ENCODE assay signal across 1 cellular context in genomic region chr21:42645211-42646075, GRCh38.
A peak's percentile ranks its signal among the peaks of the same experiment; 100 is the strongest.
TF ChIP-seq lines count a peak whose summit lies in the region.

No MANE protein-coding gene starts in this region.

TF ChIP-seq in K562, 482 proteins besides CTCF, POLR2A, EP300 and RAD21 (continued from another document and continues in another):
- TF ChIP-seq, protein P1, sequence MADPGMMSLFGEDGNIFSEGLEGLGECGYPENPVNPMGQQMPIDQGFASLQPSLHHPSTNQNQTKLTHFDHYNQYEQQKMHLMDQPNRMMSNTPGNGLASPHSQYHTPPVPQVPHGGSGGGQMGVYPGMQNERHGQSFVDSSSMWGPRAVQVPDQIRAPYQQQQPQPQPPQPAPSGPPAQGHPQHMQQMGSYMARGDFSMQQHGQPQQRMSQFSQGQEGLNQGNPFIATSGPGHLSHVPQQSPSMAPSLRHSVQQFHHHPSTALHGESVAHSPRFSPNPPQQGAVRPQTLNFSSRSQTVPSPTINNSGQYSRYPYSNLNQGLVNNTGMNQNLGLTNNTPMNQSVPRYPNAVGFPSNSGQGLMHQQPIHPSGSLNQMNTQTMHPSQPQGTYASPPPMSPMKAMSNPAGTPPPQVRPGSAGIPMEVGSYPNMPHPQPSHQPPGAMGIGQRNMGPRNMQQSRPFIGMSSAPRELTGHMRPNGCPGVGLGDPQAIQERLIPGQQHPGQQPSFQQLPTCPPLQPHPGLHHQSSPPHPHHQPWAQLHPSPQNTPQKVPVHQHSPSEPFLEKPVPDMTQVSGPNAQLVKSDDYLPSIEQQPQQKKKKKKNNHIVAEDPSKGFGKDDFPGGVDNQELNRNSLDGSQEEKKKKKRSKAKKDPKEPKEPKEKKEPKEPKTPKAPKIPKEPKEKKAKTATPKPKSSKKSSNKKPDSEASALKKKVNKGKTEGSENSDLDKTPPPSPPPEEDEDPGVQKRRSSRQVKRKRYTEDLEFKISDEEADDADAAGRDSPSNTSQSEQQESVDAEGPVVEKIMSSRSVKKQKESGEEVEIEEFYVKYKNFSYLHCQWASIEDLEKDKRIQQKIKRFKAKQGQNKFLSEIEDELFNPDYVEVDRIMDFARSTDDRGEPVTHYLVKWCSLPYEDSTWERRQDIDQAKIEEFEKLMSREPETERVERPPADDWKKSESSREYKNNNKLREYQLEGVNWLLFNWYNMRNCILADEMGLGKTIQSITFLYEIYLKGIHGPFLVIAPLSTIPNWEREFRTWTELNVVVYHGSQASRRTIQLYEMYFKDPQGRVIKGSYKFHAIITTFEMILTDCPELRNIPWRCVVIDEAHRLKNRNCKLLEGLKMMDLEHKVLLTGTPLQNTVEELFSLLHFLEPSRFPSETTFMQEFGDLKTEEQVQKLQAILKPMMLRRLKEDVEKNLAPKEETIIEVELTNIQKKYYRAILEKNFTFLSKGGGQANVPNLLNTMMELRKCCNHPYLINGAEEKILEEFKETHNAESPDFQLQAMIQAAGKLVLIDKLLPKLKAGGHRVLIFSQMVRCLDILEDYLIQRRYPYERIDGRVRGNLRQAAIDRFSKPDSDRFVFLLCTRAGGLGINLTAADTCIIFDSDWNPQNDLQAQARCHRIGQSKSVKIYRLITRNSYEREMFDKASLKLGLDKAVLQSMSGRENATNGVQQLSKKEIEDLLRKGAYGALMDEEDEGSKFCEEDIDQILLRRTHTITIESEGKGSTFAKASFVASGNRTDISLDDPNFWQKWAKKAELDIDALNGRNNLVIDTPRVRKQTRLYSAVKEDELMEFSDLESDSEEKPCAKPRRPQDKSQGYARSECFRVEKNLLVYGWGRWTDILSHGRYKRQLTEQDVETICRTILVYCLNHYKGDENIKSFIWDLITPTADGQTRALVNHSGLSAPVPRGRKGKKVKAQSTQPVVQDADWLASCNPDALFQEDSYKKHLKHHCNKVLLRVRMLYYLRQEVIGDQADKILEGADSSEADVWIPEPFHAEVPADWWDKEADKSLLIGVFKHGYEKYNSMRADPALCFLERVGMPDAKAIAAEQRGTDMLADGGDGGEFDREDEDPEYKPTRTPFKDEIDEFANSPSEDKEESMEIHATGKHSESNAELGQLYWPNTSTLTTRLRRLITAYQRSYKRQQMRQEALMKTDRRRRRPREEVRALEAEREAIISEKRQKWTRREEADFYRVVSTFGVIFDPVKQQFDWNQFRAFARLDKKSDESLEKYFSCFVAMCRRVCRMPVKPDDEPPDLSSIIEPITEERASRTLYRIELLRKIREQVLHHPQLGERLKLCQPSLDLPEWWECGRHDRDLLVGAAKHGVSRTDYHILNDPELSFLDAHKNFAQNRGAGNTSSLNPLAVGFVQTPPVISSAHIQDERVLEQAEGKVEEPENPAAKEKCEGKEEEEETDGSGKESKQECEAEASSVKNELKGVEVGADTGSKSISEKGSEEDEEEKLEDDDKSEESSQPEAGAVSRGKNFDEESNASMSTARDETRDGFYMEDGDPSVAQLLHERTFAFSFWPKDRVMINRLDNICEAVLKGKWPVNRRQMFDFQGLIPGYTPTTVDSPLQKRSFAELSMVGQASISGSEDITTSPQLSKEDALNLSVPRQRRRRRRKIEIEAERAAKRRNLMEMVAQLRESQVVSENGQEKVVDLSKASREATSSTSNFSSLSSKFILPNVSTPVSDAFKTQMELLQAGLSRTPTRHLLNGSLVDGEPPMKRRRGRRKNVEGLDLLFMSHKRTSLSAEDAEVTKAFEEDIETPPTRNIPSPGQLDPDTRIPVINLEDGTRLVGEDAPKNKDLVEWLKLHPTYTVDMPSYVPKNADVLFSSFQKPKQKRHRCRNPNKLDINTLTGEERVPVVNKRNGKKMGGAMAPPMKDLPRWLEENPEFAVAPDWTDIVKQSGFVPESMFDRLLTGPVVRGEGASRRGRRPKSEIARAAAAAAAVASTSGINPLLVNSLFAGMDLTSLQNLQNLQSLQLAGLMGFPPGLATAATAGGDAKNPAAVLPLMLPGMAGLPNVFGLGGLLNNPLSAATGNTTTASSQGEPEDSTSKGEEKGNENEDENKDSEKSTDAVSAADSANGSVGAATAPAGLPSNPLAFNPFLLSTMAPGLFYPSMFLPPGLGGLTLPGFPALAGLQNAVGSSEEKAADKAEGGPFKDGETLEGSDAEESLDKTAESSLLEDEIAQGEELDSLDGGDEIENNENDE (IDR thresholded peaks at IDR 0.05; ENCODE audit: low read depth, low read length): no peak
- no peak for TF ChIP-seq ZNF316 (IDR thresholded peaks at IDR 0.05)
- no peak for TF ChIP-seq NR2C2 (CRISPR knock-in tag; IDR thresholded peaks at IDR 0.05)
- no peak for TF ChIP-seq NR2C2 (tag; IDR thresholded peaks at IDR 0.05)
- no peak for TF ChIP-seq CBX8 (IDR thresholded peaks at IDR 0.05; ENCODE audit: borderline replicate concordance, extremely low read depth, low read depth, low read length, poor library complexity, severe bottlenecking)
- TF ChIP-seq TFAM (CRISPR knock-in tag; conservative IDR thresholded peaks at IDR 0.05): no peak
- TF ChIP-seq, protein P2, sequence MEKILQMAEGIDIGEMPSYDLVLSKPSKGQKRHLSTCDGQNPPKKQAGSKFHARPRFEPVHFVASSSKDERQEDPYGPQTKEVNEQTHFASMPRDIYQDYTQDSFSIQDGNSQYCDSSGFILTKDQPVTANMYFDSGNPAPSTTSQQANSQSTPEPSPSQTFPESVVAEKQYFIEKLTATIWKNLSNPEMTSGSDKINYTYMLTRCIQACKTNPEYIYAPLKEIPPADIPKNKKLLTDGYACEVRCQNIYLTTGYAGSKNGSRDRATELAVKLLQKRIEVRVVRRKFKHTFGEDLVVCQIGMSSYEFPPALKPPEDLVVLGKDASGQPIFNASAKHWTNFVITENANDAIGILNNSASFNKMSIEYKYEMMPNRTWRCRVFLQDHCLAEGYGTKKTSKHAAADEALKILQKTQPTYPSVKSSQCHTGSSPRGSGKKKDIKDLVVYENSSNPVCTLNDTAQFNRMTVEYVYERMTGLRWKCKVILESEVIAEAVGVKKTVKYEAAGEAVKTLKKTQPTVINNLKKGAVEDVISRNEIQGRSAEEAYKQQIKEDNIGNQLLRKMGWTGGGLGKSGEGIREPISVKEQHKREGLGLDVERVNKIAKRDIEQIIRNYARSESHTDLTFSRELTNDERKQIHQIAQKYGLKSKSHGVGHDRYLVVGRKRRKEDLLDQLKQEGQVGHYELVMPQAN (IDR thresholded peaks at IDR 0.05; ENCODE audit: borderline replicate concordance): no peak
- no peak for TF ChIP-seq ZNF280B (CRISPR knock-in tag; IDR thresholded peaks at IDR 0.05)
- TF ChIP-seq IRF9 (tag; IDR thresholded peaks at IDR 0.05): no peak
- no peak for TF ChIP-seq ZNF140 (CRISPR knock-in tag; IDR thresholded peaks at IDR 0.05)
- TF ChIP-seq ETV5 (CRISPR knock-in tag; IDR thresholded peaks at IDR 0.05; ENCODE audit: low read depth): no peak
- TF ChIP-seq KLF1 (tag; IDR thresholded peaks at IDR 0.05): no peak
- TF ChIP-seq MTF1 (CRISPR knock-in tag; IDR thresholded peaks at IDR 0.05; ENCODE audit: borderline replicate concordance): no peak
- TF ChIP-seq ZNF282 (CRISPR knock-in tag; IDR thresholded peaks at IDR 0.05): no peak
- no peak for TF ChIP-seq PYGO2 (tag; IDR thresholded peaks at IDR 0.05)
- TF ChIP-seq, protein P3, sequence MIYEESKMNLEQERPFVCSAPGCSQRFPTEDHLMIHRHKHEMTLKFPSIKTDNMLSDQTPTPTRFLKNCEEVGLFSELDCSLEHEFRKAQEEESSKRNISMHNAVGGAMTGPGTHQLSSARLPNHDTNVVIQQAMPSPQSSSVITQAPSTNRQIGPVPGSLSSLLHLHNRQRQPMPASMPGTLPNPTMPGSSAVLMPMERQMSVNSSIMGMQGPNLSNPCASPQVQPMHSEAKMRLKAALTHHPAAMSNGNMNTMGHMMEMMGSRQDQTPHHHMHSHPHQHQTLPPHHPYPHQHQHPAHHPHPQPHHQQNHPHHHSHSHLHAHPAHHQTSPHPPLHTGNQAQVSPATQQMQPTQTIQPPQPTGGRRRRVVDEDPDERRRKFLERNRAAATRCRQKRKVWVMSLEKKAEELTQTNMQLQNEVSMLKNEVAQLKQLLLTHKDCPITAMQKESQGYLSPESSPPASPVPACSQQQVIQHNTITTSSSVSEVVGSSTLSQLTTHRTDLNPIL (CRISPR knock-in tag; IDR thresholded peaks at IDR 0.05): no peak
- TF ChIP-seq CBFB (CRISPR knock-in tag; IDR thresholded peaks at IDR 0.05): no peak
- no peak for TF ChIP-seq ERF (CRISPR knock-in tag; IDR thresholded peaks at IDR 0.05)
- TF ChIP-seq BRD9 (IDR thresholded peaks at IDR 0.05; ENCODE audit: low read depth, partially characterized antibody): no peak
- TF ChIP-seq GABPB2 (CRISPR knock-in tag; conservative IDR thresholded peaks at IDR 0.05): no peak
- TF ChIP-seq NEUROD1 (IDR thresholded peaks at IDR 0.05; ENCODE audit: borderline replicate concordance, low read depth, low read length, partially characterized antibody): no peak
- TF ChIP-seq, protein P4, sequence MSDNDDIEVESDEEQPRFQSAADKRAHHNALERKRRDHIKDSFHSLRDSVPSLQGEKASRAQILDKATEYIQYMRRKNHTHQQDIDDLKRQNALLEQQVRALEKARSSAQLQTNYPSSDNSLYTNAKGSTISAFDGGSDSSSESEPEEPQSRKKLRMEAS (CRISPR knock-in tag; IDR thresholded peaks at IDR 0.05): peak; percentile 41; the same call in 1 of the 2 replicates
- no peak for TF ChIP-seq NR4A1 (CRISPR knock-in tag; IDR thresholded peaks at IDR 0.05)
- TF ChIP-seq NR4A1 (tag; IDR thresholded peaks at IDR 0.05): no peak
- no peak for TF ChIP-seq ZNF146 (CRISPR knock-in tag; IDR thresholded peaks at IDR 0.05; ENCODE audit: unreplicated experiment)
- 0 out of 2 replicates have a peak, but pooled peaks have one; percentile 23 for TF ChIP-seq ZNF584 (CRISPR knock-in tag; IDR thresholded peaks at IDR 0.05; ENCODE audit: low read depth)
- TF ChIP-seq PML (IDR thresholded peaks at IDR 0.05; ENCODE audit: low read length): no peak
- TF ChIP-seq MIER1 (IDR thresholded peaks at IDR 0.05; ENCODE audit: low read depth): no peak
- peak; percentile 98 for TF ChIP-seq L3MBTL2 (IDR thresholded peaks at IDR 0.05)
- TF ChIP-seq, protein P5, sequence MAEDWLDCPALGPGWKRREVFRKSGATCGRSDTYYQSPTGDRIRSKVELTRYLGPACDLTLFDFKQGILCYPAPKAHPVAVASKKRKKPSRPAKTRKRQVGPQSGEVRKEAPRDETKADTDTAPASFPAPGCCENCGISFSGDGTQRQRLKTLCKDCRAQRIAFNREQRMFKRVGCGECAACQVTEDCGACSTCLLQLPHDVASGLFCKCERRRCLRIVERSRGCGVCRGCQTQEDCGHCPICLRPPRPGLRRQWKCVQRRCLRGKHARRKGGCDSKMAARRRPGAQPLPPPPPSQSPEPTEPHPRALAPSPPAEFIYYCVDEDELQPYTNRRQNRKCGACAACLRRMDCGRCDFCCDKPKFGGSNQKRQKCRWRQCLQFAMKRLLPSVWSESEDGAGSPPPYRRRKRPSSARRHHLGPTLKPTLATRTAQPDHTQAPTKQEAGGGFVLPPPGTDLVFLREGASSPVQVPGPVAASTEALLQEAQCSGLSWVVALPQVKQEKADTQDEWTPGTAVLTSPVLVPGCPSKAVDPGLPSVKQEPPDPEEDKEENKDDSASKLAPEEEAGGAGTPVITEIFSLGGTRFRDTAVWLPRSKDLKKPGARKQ (CRISPR knock-in tag; IDR thresholded peaks at IDR 0.05): no peak
- no peak for TF ChIP-seq ZNF384 (IDR thresholded peaks at IDR 0.05; ENCODE audit: low read depth, low read length)
- TF ChIP-seq TEAD4 (IDR thresholded peaks at IDR 0.05; ENCODE audit: low read length): no peak
- TF ChIP-seq TEAD4 (CRISPR knock-in tag; IDR thresholded peaks at IDR 0.05; ENCODE audit: borderline replicate concordance): no peak
- TF ChIP-seq, protein P6, sequence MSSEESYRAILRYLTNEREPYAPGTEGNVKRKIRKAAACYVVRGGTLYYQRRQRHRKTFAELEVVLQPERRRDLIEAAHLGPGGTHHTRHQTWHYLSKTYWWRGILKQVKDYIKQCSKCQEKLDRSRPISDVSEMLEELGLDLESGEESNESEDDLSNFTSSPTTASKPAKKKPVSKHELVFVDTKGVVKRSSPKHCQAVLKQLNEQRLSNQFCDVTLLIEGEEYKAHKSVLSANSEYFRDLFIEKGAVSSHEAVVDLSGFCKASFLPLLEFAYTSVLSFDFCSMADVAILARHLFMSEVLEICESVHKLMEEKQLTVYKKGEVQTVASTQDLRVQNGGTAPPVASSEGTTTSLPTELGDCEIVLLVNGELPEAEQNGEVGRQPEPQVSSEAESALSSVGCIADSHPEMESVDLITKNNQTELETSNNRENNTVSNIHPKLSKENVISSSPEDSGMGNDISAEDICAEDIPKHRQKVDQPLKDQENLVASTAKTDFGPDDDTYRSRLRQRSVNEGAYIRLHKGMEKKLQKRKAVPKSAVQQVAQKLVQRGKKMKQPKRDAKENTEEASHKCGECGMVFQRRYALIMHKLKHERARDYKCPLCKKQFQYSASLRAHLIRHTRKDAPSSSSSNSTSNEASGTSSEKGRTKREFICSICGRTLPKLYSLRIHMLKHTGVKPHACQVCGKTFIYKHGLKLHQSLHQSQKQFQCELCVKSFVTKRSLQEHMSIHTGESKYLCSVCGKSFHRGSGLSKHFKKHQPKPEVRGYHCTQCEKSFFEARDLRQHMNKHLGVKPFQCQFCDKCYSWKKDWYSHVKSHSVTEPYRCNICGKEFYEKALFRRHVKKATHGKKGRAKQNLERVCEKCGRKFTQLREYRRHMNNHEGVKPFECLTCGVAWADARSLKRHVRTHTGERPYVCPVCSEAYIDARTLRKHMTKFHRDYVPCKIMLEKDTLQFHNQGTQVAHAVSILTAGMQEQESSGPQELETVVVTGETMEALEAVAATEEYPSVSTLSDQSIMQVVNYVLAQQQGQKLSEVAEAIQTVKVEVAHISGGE (CRISPR knock-in tag; IDR thresholded peaks at IDR 0.05): no peak
- peak; percentile 80; the same call in 1 of the 2 replicates for TF ChIP-seq TOE1 (IDR thresholded peaks at IDR 0.05; ENCODE audit: borderline replicate concordance)
- no peak for TF ChIP-seq TOE1 (CRISPR knock-in tag; IDR thresholded peaks at IDR 0.05; ENCODE audit: borderline replicate concordance, low read depth)
- no peak for TF ChIP-seq ZEB2 (IDR thresholded peaks at IDR 0.05)
